9 cellular contexts compared by ENCODE assay signal in genomic region chr4:153497988-153498967, GRCh38. TPM values are rescaled to one million over a fixed set of nuclear protein-coding genes. Genes with fewer than 3 reads are reported as not detected.
DNase-seq lines count a peak whose midpoint lies in the region; ATAC-seq and TF ChIP-seq lines count a peak whose summit lies in the region.
"Had no signal": no experiment of that assay in that cellular context is flagged by ENCODE, and none has a peak within 500 bp of the region (broad histone marks: within the 10 kb centered on the region; RNA-seq: fewer than 3 reads in every experiment).

No MANE protein-coding gene starts in this region.

- H3K27me3 ChIP-seq in right cardiac atrium (ENCODE audit: control insufficient read depth, insufficient read depth) (no peaks in the 10 kb centered on the region), uterus (no peaks in the 10 kb centered on the region)

- H3K4me3 ChIP-seq in right cardiac atrium (ENCODE audit: low read length) (no peak overlapping the region), uterus (peak overlapping the region in 1 of 2 donors; percentile 1)

- DNase-seq in T-helper 1 cell = no peak
- DNase-seq in activated CD4-positive, alpha-beta memory T cell treated with anti-CD3 and anti-CD28 coated beads for 36 hours = no peak
- DNase-seq in right cardiac atrium = peak in 1 of 3 donors; percentile 52
- peak in 1 of 2 donors; percentile 53 for DNase-seq in uterus
- no peak for DNase-seq in NCI-H1436 treated with DMSO at 0.1 percent for 48 hours (lab: John Stamatoyannopoulos, UW)
- DNase-seq in DMS 273 (lab: John Stamatoyannopoulos, UW; ENCODE audit: unreplicated experiment) = no peak

- H3K27ac ChIP-seq in right cardiac atrium (ENCODE audit: low read length) = peak overlapping the region; percentile 57
- peak overlapping the region; percentile 64 to 72 for H3K27ac ChIP-seq in uterus
- H3K27ac ChIP-seq: 22Rv1 had no signal

- no peak for TF ChIP-seq CTCF in uterus (IDR thresholded peaks at IDR 0.05)

- ATAC-seq in HG02623 (IDR thresholded peaks at IDR 0.05; ENCODE audit: unreplicated experiment) = peak; percentile 65
- peak; percentile 54 to 84 for ATAC-seq in right cardiac atrium

- POLR2A ChIA-PET in activated CD4-positive, alpha-beta memory T cell treated with anti-CD3 and anti-CD28 coated beads for 36 hours (lab: Charles Lee) = interaction anchor here (0.8 to 2.8 kb wide), 7 partner anchors 11 to 339 kb away, joined by 3 to 31 read pairs (median 8); partner anchors contain the start of gene TMEM131L

- H3K27me3 Mint-ChIP-seq in T-helper 1 cell treated with Interleukin-12 subunit alpha and Interleukin-12 subunit beta and Interleukin-4 antibody, amounts not matched to agents 30 μg/mL and 1 μg/mL, for 36 hours (ENCODE audit: low read depth) = no peaks in the 10 kb centered on the region
- H3K27me3 Mint-ChIP-seq in activated CD4-positive, alpha-beta memory T cell treated with anti-CD3 and anti-CD28 coated beads for 36 hours = no peaks in the 10 kb centered on the region

- H3K4me3 Mint-ChIP-seq in T-helper 1 cell treated with Interleukin-12 subunit alpha and Interleukin-12 subunit beta and Interleukin-4 antibody, amounts not matched to agents 30 μg/mL and 1 μg/mL, for 36 hours = peak overlapping the region; percentile 68
- H3K4me3 Mint-ChIP-seq in activated CD4-positive, alpha-beta memory T cell treated with anti-CD3 and anti-CD28 coated beads for 36 hours = peak overlapping the region; percentile 67

- H3K4me1 Mint-ChIP-seq in T-helper 1 cell treated with Interleukin-12 subunit alpha and Interleukin-12 subunit beta and Interleukin-4 antibody, amounts not matched to agents 30 μg/mL and 1 μg/mL, for 36 hours (ENCODE audit: low read depth) = peaks cover 69% of the 10 kb centered on the region
- peaks cover 94% of the 10 kb centered on the region for H3K4me1 Mint-ChIP-seq in activated CD4-positive, alpha-beta memory T cell treated with anti-CD3 and anti-CD28 coated beads for 36 hours (ENCODE audit: low read depth)

- H3K36me3 Mint-ChIP-seq in T-helper 1 cell treated with Interleukin-12 subunit alpha and Interleukin-12 subunit beta and Interleukin-4 antibody, amounts not matched to agents 30 μg/mL and 1 μg/mL, for 36 hours (ENCODE audit: low read depth) = peaks cover 21% of the 10 kb centered on the region
- peaks cover 7% of the 10 kb centered on the region for H3K36me3 Mint-ChIP-seq in activated CD4-positive, alpha-beta memory T cell treated with anti-CD3 and anti-CD28 coated beads for 36 hours

- H3K9me3 ChIP-seq in right cardiac atrium (ENCODE audit: control insufficient read depth, low read length) = no peaks in the 10 kb centered on the region
- no peaks in the 10 kb centered on the region for H3K9me3 ChIP-seq in uterus

- no peaks in the 10 kb centered on the region for H3K36me3 ChIP-seq in uterus

- H3K9me3 Mint-ChIP-seq in T-helper 1 cell treated with Interleukin-12 subunit alpha and Interleukin-12 subunit beta and Interleukin-4 antibody, amounts not matched to agents 30 μg/mL and 1 μg/mL, for 36 hours = no peaks in the 10 kb centered on the region
- no peaks in the 10 kb centered on the region for H3K9me3 Mint-ChIP-seq in activated CD4-positive, alpha-beta memory T cell treated with anti-CD3 and anti-CD28 coated beads for 36 hours

- peak overlapping the region; percentile 76 for H3K27ac Mint-ChIP-seq in T-helper 1 cell treated with Interleukin-12 subunit alpha and Interleukin-12 subunit beta and Interleukin-4 antibody, amounts not matched to agents 30 μg/mL and 1 μg/mL, for 36 hours
- peak overlapping the region; percentile 98 for H3K27ac Mint-ChIP-seq in activated CD4-positive, alpha-beta memory T cell treated with anti-CD3 and anti-CD28 coated beads for 36 hours

- TF ChIP-seq POLR2A in uterus (IDR thresholded peaks at IDR 0.05) = no peak

- H3K4me1 ChIP-seq in right cardiac atrium (ENCODE audit: control insufficient read depth, insufficient read depth, low read length) = peaks cover 2% of the 10 kb centered on the region
- H3K4me1 ChIP-seq in uterus = no peaks in the 10 kb centered on the region

- WGBS in right cardiac atrium = 18% methylated on average over 9 of the region's 9 CpGs

- intact Hi-C loops in activated CD4-positive, alpha-beta memory T cell treated with anti-CD3 and anti-CD28 coated beads for 36 hours (cut with micrococcal nuclease) = loop anchor here (1.0 to 10.0 kb wide), 5 partner anchors 10 to 963 kb away; partner anchors contain the start of gene FBXW7
- intact Hi-C loops in right cardiac atrium (cut with DNase I) = loop anchor here in 1 of 4 donors (5.0 kb wide), 1 partner anchor 59 kb away; no protein-coding TSS in a partner anchor
- intact Hi-C loops in uterus (cut with DNase I; ENCODE audit: low total_unique reads) = no loop called here

- CTCF ChIA-PET in activated CD4-positive, alpha-beta memory T cell treated with anti-CD3 and anti-CD28 coated beads for 36 hours (lab: Charles Lee) = interaction anchor here (0.8 to 3.0 kb wide), 10 partner anchors 9 to 153 kb away, joined by 3 to 19 read pairs (median 4); partner anchors contain the start of gene TMEM131L

RNA-seq across cellular contexts. Expression of gene TMEM131L, which starts 32.1 kb away (rescaled TPM):
- total RNA-seq in activated CD4-positive, alpha-beta memory T cell treated with anti-CD3 and anti-CD28 coated beads for 36 hours = 10 to 100 TPM; 32.7 to 33.3 TPM
- total RNA-seq in right cardiac atrium = 10 to 100 TPM in 3 of 4 donors, 1 to 10 TPM in 1; 9.0 to 13.3 (median 11.3) TPM
- 4.6 TPM for polyA plus RNA-seq in right cardiac atrium
- total RNA-seq in uterus = 10 to 100 TPM in 3 of 4 donors, 1 to 10 TPM in 1; 2.4 to 49.6 (median 18.0) TPM
